In the genomic region with DNA sequence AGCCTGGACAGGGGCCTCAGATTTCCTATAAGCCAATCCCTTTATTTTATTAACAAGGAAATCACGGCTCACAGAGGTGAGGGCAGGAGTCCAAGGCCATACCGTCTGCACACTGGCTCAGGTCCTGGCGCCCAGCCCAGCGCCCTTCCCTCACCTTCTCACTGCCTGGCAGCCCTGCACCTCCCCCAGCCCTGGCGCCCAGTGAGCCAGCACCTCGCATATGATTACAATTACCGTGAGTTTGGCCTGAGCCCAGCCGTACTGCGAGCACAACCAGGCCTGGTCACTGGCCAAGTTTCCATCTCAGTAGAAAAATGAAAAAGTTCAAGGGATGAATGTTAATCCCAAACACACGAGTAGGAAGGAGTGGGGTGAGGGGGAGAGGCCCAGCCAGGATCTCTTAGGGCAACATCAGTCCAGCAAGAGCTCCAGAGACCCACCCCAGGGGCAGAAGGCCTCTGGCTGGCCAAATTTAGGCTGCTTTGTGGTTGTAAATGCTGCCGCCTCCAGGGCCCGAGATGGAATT, we compare ENCODE assay signal across 8 cellular contexts.
DNase-seq lines count a peak whose midpoint lies in the region; FAIRE-seq and TF ChIP-seq lines count a peak whose summit lies in the region.

No MANE protein-coding gene starts in this region.

- 20% methylated on average over 12 of the region's 12 CpGs for WGBS in liver

- H3K4me1 ChIP-seq in A673 (ENCODE audit: insufficient read depth, low read length, poor library complexity, severe bottlenecking) (peaks cover 38% of the 10 kb centered on the region), liver (ENCODE audit: control insufficient read depth in 4 of 4, insufficient read depth in 4 of 4, low read length in 3 of 4) (peaks cover 13 to 31% (median 20%) of the 10 kb centered on the region in 4 donors)

- H3K9me3 ChIP-seq in A673 (ENCODE audit: low read depth, low read length, poor library complexity, severe bottlenecking), result no peaks in the 10 kb centered on the region
- no peaks in the 10 kb centered on the region for H3K9me3 ChIP-seq in MG63
- no peaks in the 10 kb centered on the region for H3K9me3 ChIP-seq in liver (ENCODE audit: control insufficient read depth in 4 of 4, low read length in 3 of 4)

- TF ChIP-seq POLR2A in GM12892 (IDR thresholded peaks at IDR 0.05; ENCODE audit: low read depth, low read length), result no peak

- DNase-seq in A673 (ENCODE audit: low spot score) (peak; percentile 29), MG63 (peak; percentile 96), bronchial epithelial cell (ENCODE audit: low read depth) (peak; percentile 80), ureter (ENCODE audit: low spot score) (peak; percentile 94), GM12892 (ENCODE audit: insufficient read length) (no peak), SKM-1 treated with dmso at 0.1 percent for 144 hours (lab: John Stamatoyannopoulos, UW; ENCODE audit: unreplicated experiment) (no peak)
- no peak for DNase-seq in effector CD4-positive, alpha-beta T cell

- H3K4me3 ChIP-seq in A673 (ENCODE audit: low read depth, low read length, poor library complexity, severe bottlenecking) (no peak overlapping the region), MG63 (no peak overlapping the region), bronchial epithelial cell (ENCODE audit: low read depth, low read length) (no peak overlapping the region), liver (ENCODE audit: low read depth in 1 of 3, low read length in 3 of 3) (no peak overlapping the region)

- TF ChIP-seq CTCF in A673 (conservative IDR thresholded peaks at IDR 0.05; ENCODE audit: low read depth, low read length), result no peak
- TF ChIP-seq CTCF in bronchial epithelial cell (IDR thresholded peaks at IDR 0.05; ENCODE audit: insufficient read depth, low read length, severe bottlenecking), result no peak
- no peak for TF ChIP-seq CTCF in liver (IDR thresholded peaks at IDR 0.05; ENCODE audit: low read depth, low read length, missing input control)

- H3K27me3 ChIP-seq in A673 (replicated peaks; ENCODE audit: insufficient read depth, low read depth, low read length, poor library complexity) (no peaks in the 10 kb centered on the region), MG63 (no peaks in the 10 kb centered on the region), bronchial epithelial cell (ENCODE audit: control insufficient read depth, insufficient read depth, low read length) (peaks cover 2% of the 10 kb centered on the region), liver (ENCODE audit: control insufficient read depth in 4 of 4, insufficient read depth in 4 of 4, low read length in 3 of 4) (no peaks in the 10 kb centered on the region)

- POLR2A ChIA-PET in A673 (lab: Charles Lee; ENCODE audit: low non-redundant PET), result no interaction called here

- CTCF ChIA-PET in A673 (lab: Charles Lee), result no interaction called here

- H3K27ac ChIP-seq in A673 (ENCODE audit: low read depth, low read length, poor library complexity, severe bottlenecking) (no peak overlapping the region), liver (ENCODE audit: low read depth in 1 of 2, low read length in 2 of 2) (peak overlapping the region; percentile 65 to 80)

- intact Hi-C loops in A673 (cut with micrococcal nuclease; ENCODE audit: unreplicated experiment), result no loop called here

- no peak for FAIRE-seq in bronchial epithelial cell (lab: Jason Lieb, UNC)
- no peak for FAIRE-seq in GM12892 (lab: Jason Lieb, UNC)

- no TSS peak for BruUV-seq in A673 (replicated peaks; lab: Mats Ljungman, UMichigan)

- peak; percentile 52 to 63 for TF ChIP-seq RAD21 in liver (IDR thresholded peaks at IDR 0.05)

- peak overlapping the region in 1 of 2 donors; percentile 39 for H3K9ac ChIP-seq in liver (ENCODE audit: low read depth in 1 of 2, low read length in 2 of 2)

- H3K36me3 ChIP-seq in A673 (ENCODE audit: insufficient read depth, low read length, poor library complexity, severe bottlenecking) (no peaks in the 10 kb centered on the region), MG63 (no peaks in the 10 kb centered on the region), bronchial epithelial cell (ENCODE audit: control insufficient read depth, insufficient read depth, low read length) (no peaks in the 10 kb centered on the region), liver (ENCODE audit: control insufficient read depth in 4 of 4, insufficient read depth in 3 of 4, low read depth in 1 of 4, low read length in 3 of 4) (no peaks in the 10 kb centered on the region)

TF ChIP-seq in liver, 16 proteins besides CTCF, POLR2A, EP300 and RAD21:
- TF ChIP-seq YY1 (IDR thresholded peaks at IDR 0.05) (peak; percentile 76), RXRA (IDR thresholded peaks at IDR 0.05) (peak; percentile 89 to 96), HNF4A (conservative IDR thresholded peaks at IDR 0.05) (peak; percentile 95), TAF1 (conservative IDR thresholded peaks at IDR 0.05) (no peak), NR2F2 (IDR thresholded peaks at IDR 0.05) (peak; percentile 85), JUND (IDR thresholded peaks at IDR 0.05) (peak; percentile 75 to 91), FOXA1 (IDR thresholded peaks at IDR 0.05) (peak; percentile 53), HNF4G (IDR thresholded peaks at IDR 0.05) (peak; percentile 80), EGR1 (IDR thresholded peaks at IDR 0.05; ENCODE audit: low read depth in 2 of 2) (peak in 1 of 2 donors; percentile 46), GABPA (IDR thresholded peaks at IDR 0.05 in 1 of 2, conservative IDR thresholded peaks at IDR 0.05 in 1 of 2) (peak in 1 of 2 donors; percentile 47), SP1 (IDR thresholded peaks at IDR 0.05) (peak; percentile 98), FOXA2 (IDR thresholded peaks at IDR 0.05) (peak; percentile 70)
- TF ChIP-seq, protein P1, sequence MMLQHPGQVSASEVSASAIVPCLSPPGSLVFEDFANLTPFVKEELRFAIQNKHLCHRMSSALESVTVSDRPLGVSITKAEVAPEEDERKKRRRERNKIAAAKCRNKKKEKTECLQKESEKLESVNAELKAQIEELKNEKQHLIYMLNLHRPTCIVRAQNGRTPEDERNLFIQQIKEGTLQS (IDR thresholded peaks at IDR 0.05), result peak; percentile 44
- TF ChIP-seq, protein P2, sequence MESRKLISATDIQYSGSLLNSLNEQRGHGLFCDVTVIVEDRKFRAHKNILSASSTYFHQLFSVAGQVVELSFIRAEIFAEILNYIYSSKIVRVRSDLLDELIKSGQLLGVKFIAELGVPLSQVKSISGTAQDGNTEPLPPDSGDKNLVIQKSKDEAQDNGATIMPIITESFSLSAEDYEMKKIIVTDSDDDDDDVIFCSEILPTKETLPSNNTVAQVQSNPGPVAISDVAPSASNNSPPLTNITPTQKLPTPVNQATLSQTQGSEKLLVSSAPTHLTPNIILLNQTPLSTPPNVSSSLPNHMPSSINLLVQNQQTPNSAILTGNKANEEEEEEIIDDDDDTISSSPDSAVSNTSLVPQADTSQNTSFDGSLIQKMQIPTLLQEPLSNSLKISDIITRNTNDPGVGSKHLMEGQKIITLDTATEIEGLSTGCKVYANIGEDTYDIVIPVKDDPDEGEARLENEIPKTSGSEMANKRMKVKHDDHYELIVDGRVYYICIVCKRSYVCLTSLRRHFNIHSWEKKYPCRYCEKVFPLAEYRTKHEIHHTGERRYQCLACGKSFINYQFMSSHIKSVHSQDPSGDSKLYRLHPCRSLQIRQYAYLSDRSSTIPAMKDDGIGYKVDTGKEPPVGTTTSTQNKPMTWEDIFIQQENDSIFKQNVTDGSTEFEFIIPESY (IDR thresholded peaks at IDR 0.05), result peak; percentile 90
- TF ChIP-seq, protein P3, sequence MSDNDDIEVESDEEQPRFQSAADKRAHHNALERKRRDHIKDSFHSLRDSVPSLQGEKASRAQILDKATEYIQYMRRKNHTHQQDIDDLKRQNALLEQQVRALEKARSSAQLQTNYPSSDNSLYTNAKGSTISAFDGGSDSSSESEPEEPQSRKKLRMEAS (IDR thresholded peaks at IDR 0.05), result peak; percentile 93
- TF ChIP-seq, protein P4, sequence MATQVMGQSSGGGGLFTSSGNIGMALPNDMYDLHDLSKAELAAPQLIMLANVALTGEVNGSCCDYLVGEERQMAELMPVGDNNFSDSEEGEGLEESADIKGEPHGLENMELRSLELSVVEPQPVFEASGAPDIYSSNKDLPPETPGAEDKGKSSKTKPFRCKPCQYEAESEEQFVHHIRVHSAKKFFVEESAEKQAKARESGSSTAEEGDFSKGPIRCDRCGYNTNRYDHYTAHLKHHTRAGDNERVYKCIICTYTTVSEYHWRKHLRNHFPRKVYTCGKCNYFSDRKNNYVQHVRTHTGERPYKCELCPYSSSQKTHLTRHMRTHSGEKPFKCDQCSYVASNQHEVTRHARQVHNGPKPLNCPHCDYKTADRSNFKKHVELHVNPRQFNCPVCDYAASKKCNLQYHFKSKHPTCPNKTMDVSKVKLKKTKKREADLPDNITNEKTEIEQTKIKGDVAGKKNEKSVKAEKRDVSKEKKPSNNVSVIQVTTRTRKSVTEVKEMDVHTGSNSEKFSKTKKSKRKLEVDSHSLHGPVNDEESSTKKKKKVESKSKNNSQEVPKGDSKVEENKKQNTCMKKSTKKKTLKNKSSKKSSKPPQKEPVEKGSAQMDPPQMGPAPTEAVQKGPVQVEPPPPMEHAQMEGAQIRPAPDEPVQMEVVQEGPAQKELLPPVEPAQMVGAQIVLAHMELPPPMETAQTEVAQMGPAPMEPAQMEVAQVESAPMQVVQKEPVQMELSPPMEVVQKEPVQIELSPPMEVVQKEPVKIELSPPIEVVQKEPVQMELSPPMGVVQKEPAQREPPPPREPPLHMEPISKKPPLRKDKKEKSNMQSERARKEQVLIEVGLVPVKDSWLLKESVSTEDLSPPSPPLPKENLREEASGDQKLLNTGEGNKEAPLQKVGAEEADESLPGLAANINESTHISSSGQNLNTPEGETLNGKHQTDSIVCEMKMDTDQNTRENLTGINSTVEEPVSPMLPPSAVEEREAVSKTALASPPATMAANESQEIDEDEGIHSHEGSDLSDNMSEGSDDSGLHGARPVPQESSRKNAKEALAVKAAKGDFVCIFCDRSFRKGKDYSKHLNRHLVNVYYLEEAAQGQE (IDR thresholded peaks at IDR 0.05), result peak; percentile 73

Comparison
In these comparisons a context has a peak if more than half of its experiments do, and no peak if none do; other contexts are left out.
1. DNase-seq: peak in A673 (single experiment), MG63 (single experiment), bronchial epithelial cell (single experiment) and ureter (single experiment); none in GM12892 (single experiment), effector CD4-positive, alpha-beta T cell (single experiment) and SKM-1 treated with dmso at 0.1 percent for 144 hours (single experiment).